24 cellular contexts compared by ENCODE assay signal in genomic region chr13:34900288-34900739, GRCh38.
"Had no signal": no experiment of that assay in that cellular context is flagged by ENCODE, and none has a peak within 500 bp of the region (broad histone marks: within the 10 kb centered on the region; RNA-seq: fewer than 3 reads in every experiment).

No MANE protein-coding gene starts in this region.

- ATAC-seq: activated naive CD8-positive, alpha-beta T cell treated with anti-CD3 and anti-CD28 coated beads, Interleukin-2, amount 50 U/mL, for 24 hours; activated T-cell treated with anti-CD3 and anti-CD28 coated beads, Interleukin-2, amount 50 U/mL, for 4 hours; left cardiac atrium; left ventricle myocardium superior; right lobe of liver had no signal

- H3K4me1 ChIP-seq: esophagus squamous epithelium, right lobe of liver, testis had no signal

- H3K27ac Mint-ChIP-seq: activated CD4-positive, alpha-beta memory T cell treated with anti-CD3 and anti-CD28 coated beads for 36 hours; activated CD4-positive, alpha-beta T cell treated with anti-CD3 and anti-CD28 coated beads, Interleukin-2, amount 10 ng/mL, durations not matched to agents 24 days and 14 days; activated naive CD4-positive, alpha-beta T cell treated with anti-CD3 and anti-CD28 coated beads, Interleukin-2, amount 50 U/mL, for 24 hours; activated naive CD8-positive, alpha-beta T cell treated with anti-CD3 and anti-CD28 coated beads, Interleukin-2, amount 50 U/mL, for 24 hours; activated T-helper 2 cell treated with anti-CD3 and anti-CD28 coated beads, Interferon-gamma antibody, Interleukin-2, Interleukin-4, amounts not matched to agents 10 μg/mL and 5 μg/mL and 100 μg/mL, durations not matched to agents 14 hours and 24 hours and 36 hours; nephron had no signal

- H3K4me3 Mint-ChIP-seq: activated CD4-positive, alpha-beta memory T cell treated with anti-CD3 and anti-CD28 coated beads for 36 hours; activated CD4-positive, alpha-beta T cell treated with anti-CD3 and anti-CD28 coated beads, Interleukin-2, amount 10 ng/mL, durations not matched to agents 24 days and 14 days; activated naive CD4-positive, alpha-beta T cell treated with anti-CD3 and anti-CD28 coated beads, Interleukin-2, amount 50 U/mL, for 24 hours; activated naive CD8-positive, alpha-beta T cell treated with anti-CD3 and anti-CD28 coated beads, Interleukin-2, amount 50 U/mL, for 24 hours; activated T-cell treated with anti-CD3 and anti-CD28 coated beads, Interleukin-2, amount 50 U/mL, for 4 hours; nephron had no signal

- H3K4me3 ChIP-seq: esophagus squamous epithelium, right lobe of liver, testis had no signal

- H3K36me3 Mint-ChIP-seq: activated CD4-positive, alpha-beta memory T cell treated with anti-CD3 and anti-CD28 coated beads for 36 hours; activated naive CD4-positive, alpha-beta T cell treated with anti-CD3 and anti-CD28 coated beads, Interleukin-2, amount 50 U/mL, for 24 hours had no signal

- H3K9me3 ChIP-seq: esophagus squamous epithelium, neutrophil, right lobe of liver, testis had no signal

- H3K27me3 ChIP-seq: esophagus squamous epithelium, neutrophil, right lobe of liver, testis had no signal

- H3K27ac ChIP-seq: epithelial cell of prostate, esophagus squamous epithelium, neutrophil, right lobe of liver, testis, WERI-Rb-1 had no signal

- DNase-seq: activated CD4-positive, alpha-beta memory T cell treated with anti-CD3 and anti-CD28 coated beads for 36 hours; activated CD4-positive, alpha-beta T cell treated with anti-CD3 and anti-CD28 coated beads, Interleukin-2, amount 10 ng/mL, durations not matched to agents 24 days and 14 days; activated CD4-positive, CD25-positive, alpha-beta regulatory T cell treated with anti-CD3 and anti-CD28 coated beads, Interleukin-2, amount 50 U/mL, for 72 hours; activated CD8-positive, alpha-beta memory T cell treated with anti-CD3 and anti-CD28 coated beads, Interleukin-2, amount 50 U/mL, for 48 hours; activated naive CD8-positive, alpha-beta T cell treated with anti-CD3 and anti-CD28 coated beads, Interleukin-2, amount 50 U/mL, for 24 hours; activated T-cell treated with anti-CD3 and anti-CD28 coated beads, Interleukin-2, amount 50 U/mL, for 4 hours; amygdala; caudate nucleus; cortex of kidney; esophagus squamous epithelium; left cardiac atrium; left ventricle myocardium superior; right lobe of liver; stimulated activated CD4-positive, alpha-beta T cell treated with anti-CD3 and anti-CD28 coated beads, Interleukin-2, amount 100 ng/mL, for 48 hours; stimulated activated naive CD4-positive, alpha-beta T cell treated with Interleukin-2 at 50 U/mL for 16 hours; T-helper 9 cell; testis; trophoblast cell; WERI-Rb-1 had no signal

- H3K9me3 Mint-ChIP-seq: activated CD4-positive, alpha-beta memory T cell treated with anti-CD3 and anti-CD28 coated beads for 36 hours; activated CD4-positive, alpha-beta T cell treated with anti-CD3 and anti-CD28 coated beads, Interleukin-2, amount 10 ng/mL, durations not matched to agents 24 days and 14 days; activated naive CD4-positive, alpha-beta T cell treated with anti-CD3 and anti-CD28 coated beads, Interleukin-2, amount 50 U/mL, for 24 hours; activated naive CD8-positive, alpha-beta T cell treated with anti-CD3 and anti-CD28 coated beads, Interleukin-2, amount 50 U/mL, for 24 hours; activated T-cell treated with anti-CD3 and anti-CD28 coated beads, Interleukin-2, amount 50 U/mL, for 4 hours; activated T-helper 2 cell treated with anti-CD3 and anti-CD28 coated beads, Interferon-gamma antibody, Interleukin-2, Interleukin-4, amounts not matched to agents 10 μg/mL and 5 μg/mL and 100 μg/mL, durations not matched to agents 14 hours and 24 hours and 36 hours; nephron had no signal

- H3K36me3 ChIP-seq: esophagus squamous epithelium, neutrophil, right lobe of liver, WERI-Rb-1 had no signal

- H3K4me1 Mint-ChIP-seq: activated CD4-positive, alpha-beta T cell treated with anti-CD3 and anti-CD28 coated beads, Interleukin-2, amount 10 ng/mL, durations not matched to agents 24 days and 14 days; activated naive CD4-positive, alpha-beta T cell treated with anti-CD3 and anti-CD28 coated beads, Interleukin-2, amount 50 U/mL, for 24 hours; activated naive CD8-positive, alpha-beta T cell treated with anti-CD3 and anti-CD28 coated beads, Interleukin-2, amount 50 U/mL, for 24 hours had no signal
